In genomic region chr1:110781525-110781924, GRCh38 we compare ENCODE assay signal across 14 cellular contexts.
"Had no signal": no experiment of that assay in that cellular context is flagged by ENCODE, and none has a peak within 500 bp of the region (broad histone marks: within the 10 kb centered on the region; RNA-seq: fewer than 3 reads in every experiment).

No MANE protein-coding gene starts in this region.

- FAIRE-seq: urothelium cell line had no signal

- H3K36me3 ChIP-seq: neural progenitor cell, ovary, spleen, suprapubic skin, tibial artery, transverse colon, upper lobe of left lung, vagina had no signal

- H3K27me3 ChIP-seq: ovary, testis, vagina had no signal

- H2AFZ ChIP-seq: parathyroid adenoma had no signal

- H3K4me1 ChIP-seq: neural progenitor cell, parathyroid adenoma, psoas muscle, suprapubic skin, testis, transverse colon had no signal

- H3K9me3 ChIP-seq: ovary, psoas muscle, spleen, suprapubic skin, testis, tibial artery, transverse colon, upper lobe of left lung, vagina had no signal

- H3K79me2 ChIP-seq: parathyroid adenoma had no signal

- H3K27ac ChIP-seq: neural progenitor cell, ovary, parathyroid adenoma, psoas muscle, skin epidermis, spleen, suprapubic skin, testis, tibial artery, transverse colon, upper lobe of left lung, vagina had no signal

- H3K9ac ChIP-seq: neural progenitor cell, parathyroid adenoma had no signal

- H3K4me3 ChIP-seq: ovary, psoas muscle, skin epidermis, smooth muscle cell, spleen, suprapubic skin, tibial artery, transverse colon, upper lobe of left lung, vagina had no signal
